1 cellular context compared by ENCODE assay signal in genomic region chr3:171200052-171201029, GRCh38.
A peak's percentile ranks its signal among the peaks of the same experiment; 100 is the strongest.
TF ChIP-seq lines count a peak whose summit lies in the region.

No MANE protein-coding gene starts in this region.

TF ChIP-seq in K562, 482 proteins besides CTCF, POLR2A, EP300 and RAD21 (continued from another document):
- TF ChIP-seq, protein P1, sequence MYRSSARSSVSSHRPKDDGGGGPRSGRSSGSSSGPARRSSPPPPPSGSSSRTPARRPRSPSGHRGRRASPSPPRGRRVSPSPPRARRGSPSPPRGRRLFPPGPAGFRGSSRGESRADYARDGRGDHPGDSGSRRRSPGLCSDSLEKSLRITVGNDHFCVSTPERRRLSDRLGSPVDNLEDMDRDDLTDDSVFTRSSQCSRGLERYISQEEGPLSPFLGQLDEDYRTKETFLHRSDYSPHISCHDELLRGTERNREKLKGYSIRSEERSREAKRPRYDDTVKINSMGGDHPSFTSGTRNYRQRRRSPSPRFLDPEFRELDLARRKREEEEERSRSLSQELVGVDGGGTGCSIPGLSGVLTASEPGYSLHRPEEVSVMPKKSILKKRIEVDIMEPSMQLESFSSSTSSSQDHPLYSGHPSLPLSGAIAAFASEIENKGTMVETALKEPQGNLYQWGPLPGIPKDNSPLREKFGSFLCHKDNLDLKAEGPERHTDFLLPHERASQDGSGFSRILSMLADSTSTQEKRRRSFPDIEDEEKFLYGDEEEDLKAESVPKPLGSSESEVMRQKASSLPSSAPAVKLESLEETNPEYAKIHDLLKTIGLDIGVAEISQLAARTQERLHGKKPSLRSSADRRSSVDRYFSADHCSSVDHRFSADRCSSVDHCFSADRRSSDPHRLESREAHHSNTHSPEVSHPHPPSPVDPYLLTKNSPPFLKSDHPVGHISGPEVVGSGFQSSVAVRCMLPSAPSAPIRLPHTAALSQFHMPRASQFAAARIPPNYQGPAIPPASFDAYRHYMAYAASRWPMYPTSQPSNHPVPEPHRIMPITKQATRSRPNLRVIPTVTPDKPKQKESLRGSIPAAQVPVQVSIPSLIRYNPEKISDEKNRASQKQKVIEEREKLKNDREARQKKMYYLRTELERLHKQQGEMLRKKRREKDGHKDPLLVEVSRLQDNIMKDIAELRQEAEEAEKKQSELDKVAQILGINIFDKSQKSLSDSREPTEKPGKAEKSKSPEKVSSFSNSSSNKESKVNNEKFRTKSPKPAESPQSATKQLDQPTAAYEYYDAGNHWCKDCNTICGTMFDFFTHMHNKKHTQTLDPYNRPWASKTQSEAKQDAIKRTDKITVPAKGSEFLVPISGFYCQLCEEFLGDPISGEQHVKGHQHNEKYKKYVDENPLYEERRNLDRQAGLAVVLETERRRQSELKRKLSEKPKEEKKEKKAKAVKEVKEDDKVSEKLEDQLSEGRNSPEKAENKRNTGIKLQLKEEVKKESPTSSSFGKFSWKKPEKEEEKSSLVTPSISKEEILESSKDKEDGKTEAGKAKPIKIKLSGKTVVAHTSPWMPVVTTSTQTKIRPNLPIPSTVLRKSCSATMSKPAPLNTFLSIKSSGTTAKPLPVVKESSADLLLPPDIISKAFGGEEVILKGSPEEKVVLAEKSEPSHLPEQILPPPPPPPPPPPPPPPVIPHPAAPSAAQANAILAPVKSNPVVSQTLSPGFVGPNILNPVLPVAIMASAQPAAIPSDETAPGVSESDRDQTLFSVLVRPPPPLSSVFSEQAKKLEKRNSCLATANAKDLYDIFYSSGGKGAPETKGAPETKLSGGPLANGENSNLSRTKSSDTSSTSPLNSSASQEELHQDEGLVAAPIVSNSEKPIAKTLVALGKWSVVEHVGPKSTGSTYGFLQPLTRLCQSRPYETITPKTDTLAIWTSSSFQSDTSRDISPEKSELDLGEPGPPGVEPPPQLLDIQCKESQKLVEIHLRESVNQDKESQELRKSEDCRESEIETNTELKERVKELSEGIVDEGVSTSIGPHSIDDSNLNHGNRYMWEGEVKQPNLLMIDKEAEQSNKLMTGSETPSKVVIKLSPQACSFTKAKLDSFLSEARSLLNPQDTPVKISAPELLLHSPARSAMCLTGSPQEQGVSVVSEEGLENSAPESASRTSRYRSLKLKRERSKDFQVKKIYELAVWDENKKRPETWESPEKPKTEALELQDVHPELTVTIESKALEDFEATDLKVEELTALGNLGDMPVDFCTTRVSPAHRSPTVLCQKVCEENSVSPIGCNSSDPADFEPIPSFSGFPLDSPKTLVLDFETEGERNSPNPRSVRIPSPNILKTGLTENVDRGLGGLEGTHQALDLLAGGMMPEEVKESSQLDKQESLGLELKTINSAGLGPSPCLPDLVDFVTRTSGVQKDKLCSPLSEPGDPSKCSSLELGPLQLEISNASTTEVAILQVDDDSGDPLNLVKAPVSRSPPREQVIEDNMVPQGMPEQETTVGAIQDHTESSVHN (IDR thresholded peaks at IDR 0.05; ENCODE audit: borderline replicate concordance in 1 of 2, low read depth in 1 of 2), result no peak
- TF ChIP-seq MAFF (IDR thresholded peaks at IDR 0.05; ENCODE audit: low read length), result peak; percentile 5; the same call in 1 of the 2 replicates
- TF ChIP-seq, protein P2, sequence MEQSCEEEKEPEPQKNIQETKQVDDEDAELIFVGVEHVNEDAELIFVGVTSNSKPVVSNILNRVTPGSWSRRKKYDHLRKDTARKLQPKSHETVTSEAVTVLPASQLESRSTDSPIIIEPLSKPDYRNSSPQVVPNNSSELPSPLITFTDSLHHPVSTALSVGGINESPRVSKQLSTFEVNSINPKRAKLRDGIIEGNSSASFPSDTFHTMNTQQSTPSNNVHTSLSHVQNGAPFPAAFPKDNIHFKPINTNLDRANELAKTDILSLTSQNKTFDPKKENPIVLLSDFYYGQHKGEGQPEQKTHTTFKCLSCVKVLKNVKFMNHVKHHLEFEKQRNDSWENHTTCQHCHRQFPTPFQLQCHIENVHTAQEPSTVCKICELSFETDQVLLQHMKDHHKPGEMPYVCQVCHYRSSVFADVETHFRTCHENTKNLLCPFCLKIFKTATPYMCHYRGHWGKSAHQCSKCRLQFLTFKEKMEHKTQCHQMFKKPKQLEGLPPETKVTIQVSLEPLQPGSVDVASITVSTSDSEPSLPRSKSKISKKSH (CRISPR knock-in tag; IDR thresholded peaks at IDR 0.05), result no peak
- TF ChIP-seq PML (IDR thresholded peaks at IDR 0.05; ENCODE audit: low read length), result no peak
- TF ChIP-seq ESRRA (IDR thresholded peaks at IDR 0.05; ENCODE audit: borderline replicate concordance, low read depth), result peak; percentile 15; the same call in 1 of the 2 replicates
- no peak for TF ChIP-seq NCOA2 (IDR thresholded peaks at IDR 0.05; ENCODE audit: partially characterized antibody in 2 of 2)
- no peak for TF ChIP-seq AFF4 (CRISPR knock-in tag; IDR thresholded peaks at IDR 0.05)
- no peak for TF ChIP-seq HNRNPLL (IDR thresholded peaks at IDR 0.05; ENCODE audit: low read depth, low read length, poor library complexity, severe bottlenecking)
- 0 out of 2 replicates have a peak, but pooled peaks have one; percentile 22 for TF ChIP-seq FOSL1 (tag; conservative IDR thresholded peaks at IDR 0.05)
- TF ChIP-seq, protein P3, sequence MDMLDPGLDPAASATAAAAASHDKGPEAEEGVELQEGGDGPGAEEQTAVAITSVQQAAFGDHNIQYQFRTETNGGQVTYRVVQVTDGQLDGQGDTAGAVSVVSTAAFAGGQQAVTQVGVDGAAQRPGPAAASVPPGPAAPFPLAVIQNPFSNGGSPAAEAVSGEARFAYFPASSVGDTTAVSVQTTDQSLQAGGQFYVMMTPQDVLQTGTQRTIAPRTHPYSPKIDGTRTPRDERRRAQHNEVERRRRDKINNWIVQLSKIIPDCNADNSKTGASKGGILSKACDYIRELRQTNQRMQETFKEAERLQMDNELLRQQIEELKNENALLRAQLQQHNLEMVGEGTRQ (CRISPR knock-in tag; IDR thresholded peaks at IDR 0.05), result no peak
- TF ChIP-seq, protein P4, sequence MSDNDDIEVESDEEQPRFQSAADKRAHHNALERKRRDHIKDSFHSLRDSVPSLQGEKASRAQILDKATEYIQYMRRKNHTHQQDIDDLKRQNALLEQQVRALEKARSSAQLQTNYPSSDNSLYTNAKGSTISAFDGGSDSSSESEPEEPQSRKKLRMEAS (CRISPR knock-in tag; IDR thresholded peaks at IDR 0.05), result no peak
- peak; percentile 52; the same call in 1 of the 2 replicates for TF ChIP-seq MAFG (tag; conservative IDR thresholded peaks at IDR 0.05)
- no peak for TF ChIP-seq GATA2 (CRISPR knock-in tag; IDR thresholded peaks at IDR 0.05)
TF ChIP-seq in K562: peak in this region for 16.
